25 cellular contexts compared by ENCODE assay signal in the genomic region with DNA sequence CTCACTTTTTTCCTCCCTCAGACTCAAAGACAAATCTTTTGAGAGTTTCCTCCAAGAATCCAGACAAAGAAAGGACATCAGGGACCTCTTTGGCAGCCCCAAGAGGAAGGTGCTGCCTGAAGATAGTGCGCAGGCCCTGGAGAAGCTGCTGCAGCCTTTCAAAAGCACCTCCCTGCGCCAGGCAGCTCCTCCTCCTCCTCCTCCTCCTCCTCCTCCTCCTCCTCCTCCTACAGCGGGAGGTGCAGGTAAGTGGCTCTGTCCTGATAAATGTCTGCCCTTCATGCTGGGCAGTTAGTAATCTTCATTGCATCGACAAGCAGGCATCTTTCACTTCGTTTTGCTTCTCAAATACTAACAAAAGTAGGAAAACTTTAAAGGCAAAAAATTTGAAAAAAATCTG.
DNase-seq lines count a peak whose midpoint lies in the region; ATAC-seq, FAIRE-seq and TF ChIP-seq lines count a peak whose summit lies in the region.
"Had no signal": no experiment of that assay in that cellular context is flagged by ENCODE, and none has a peak within 500 bp of the region (broad histone marks: within the 10 kb centered on the region; RNA-seq: fewer than 3 reads in every experiment).

No MANE protein-coding gene starts in this region.

- no peaks in the 10 kb centered on the region for H3K9me1 ChIP-seq in K562 (ENCODE audit: control insufficient read depth, insufficient read depth, low read length)

- TF ChIP-seq POLR2A in K562 (conservative IDR thresholded peaks at IDR 0.05) (no peak), upper lobe of left lung (IDR thresholded peaks at IDR 0.05) (no peak)

- no peaks in the 10 kb centered on the region for H4K20me1 ChIP-seq in K562 (replicated peaks; ENCODE audit: control insufficient read depth, insufficient read depth, low read length)
- H4K20me1 ChIP-seq: BLaER1 treated with 17β-estradiol and CSF1 and Interleukin-3, amounts not matched to agents 10 nM and 100 nM had no signal

- intact Hi-C loops in cardiac septum (cut with DNase I) = no loop called here
- intact Hi-C loops in Right ventricle myocardium superior (cut with DNase I) = no loop called here
- intact Hi-C loops in K562 (cut with micrococcal nuclease) = no loop called here

- WGBS in K562 (ENCODE audit: insufficient coverage, low coverage, missing lambda C conversion rate) = 4% methylated on average over 3 of the region's 5 CpGs
- WGBS in upper lobe of left lung, 2 donors = 85 to 86% methylated on average over 5 of the region's 5 CpGs

- peaks cover 6 to 10% of the 10 kb centered on the region in 2 experiments; a peak in 4 of 5 replicates for H3K4me1 ChIP-seq in K562 (replicated peaks in 1 of 2; ENCODE audit: control insufficient read depth in 2 of 2, insufficient read depth in 2 of 2, low read length in 2 of 2)
- H3K4me1 ChIP-seq in upper lobe of left lung = no peaks in the 10 kb centered on the region
- H3K4me1 ChIP-seq: A549, BE2C, HAP-1 had no signal

- POLR2A ChIA-PET in K562 (lab: Yijun Ruan, JAX) = no interaction called here

- no peak for TF ChIP-seq CTCF in K562 (IDR thresholded peaks at IDR 0.05 in 2 of 3, conservative IDR thresholded peaks at IDR 0.05 in 1 of 3; ENCODE audit: insufficient read depth in 2 of 3, low read depth in 1 of 3, low read length in 3 of 3)
- TF ChIP-seq CTCF in type B pancreatic cell (conservative IDR thresholded peaks at IDR 0.05) = no peak
- TF ChIP-seq CTCF in upper lobe of left lung (IDR thresholded peaks at IDR 0.05) = no peak

- no peak for ATAC-seq in Right ventricle myocardium superior (ENCODE audit: poor library complexity)
- peak; percentile 69 for ATAC-seq in K562
- ATAC-seq in upper lobe of left lung (ENCODE audit: low FRiP score in 2 of 2) = no peak
- ATAC-seq in GM21619 (IDR thresholded peaks at IDR 0.05; ENCODE audit: unreplicated experiment) = no peak
- ATAC-seq: A549, GM12878 had no signal

- no peak overlapping the region for H3K27ac Mint-ChIP-seq in type B pancreatic cell
- H3K27ac Mint-ChIP-seq: CD14-positive monocyte; CD4-positive, alpha-beta T cell had no signal

- BruUV-seq in K562 (replicated peaks; lab: Mats Ljungman, UMichigan) = no TSS peak

- no peaks in the 10 kb centered on the region for H3K9me3 Mint-ChIP-seq in type B pancreatic cell

- in situ Hi-C loops in K562 (cut with MboI) = no loop called here

- no peaks in the 10 kb centered on the region for H3K36me3 ChIP-seq in K562 (ENCODE audit: control insufficient read depth, insufficient read depth, low read length)
- peaks cover 0 to 8% (median 0%) of the 10 kb centered on the region in 4 donors for H3K36me3 ChIP-seq in upper lobe of left lung
- H3K36me3 ChIP-seq: BE2C; BLaER1 treated with 17β-estradiol and CSF1 and Interleukin-3, amounts not matched to agents 10 nM and 100 nM; HAP-1 had no signal

- CTCF ChIA-PET in K562 (lab: Yijun Ruan, JAX; ENCODE audit: low intra/inter-chr PET ratio) = no interaction called here

- no peak overlapping the region for H3K4me3 ChIP-seq in K562
- no peak overlapping the region for H3K4me3 ChIP-seq in upper lobe of left lung
- H3K4me3 ChIP-seq: A549; BLaER1 treated with 17β-estradiol and CSF1 and Interleukin-3, amounts not matched to agents 10 nM and 100 nM; GM12878; HAP-1 had no signal

- H3K4me2 ChIP-seq in K562 (ENCODE audit: insufficient read depth, low read length) = no peak overlapping the region
- H3K4me2 ChIP-seq: A549; BLaER1 treated with 17β-estradiol and CSF1 and Interleukin-3, amounts not matched to agents 10 nM and 100 nM had no signal

- H3K9me3 ChIP-seq in K562 (replicated peaks; ENCODE audit: control insufficient read depth, insufficient read depth, low read depth, low read length) = 0 out of 2 replicates have a peak, but pooled peaks cover 3% of the 10 kb centered on the region
- H3K9me3 ChIP-seq in upper lobe of left lung = peaks cover 0 to 12% (median 5%) of the 10 kb centered on the region in 4 donors
- H3K9me3 ChIP-seq: BE2C, HAP-1 had no signal

- no peaks in the 10 kb centered on the region for H3K27me3 ChIP-seq in K562 (ENCODE audit: control insufficient read depth in 2 of 2, insufficient read depth in 2 of 2, low read length in 2 of 2)
- no peaks in the 10 kb centered on the region for H3K27me3 ChIP-seq in upper lobe of left lung
- H3K27me3 ChIP-seq: BE2C; BLaER1 treated with 17β-estradiol and CSF1 and Interleukin-3, amounts not matched to agents 10 nM and 100 nM had no signal

- TF ChIP-seq RAD21 in K562 (CRISPR knock-in tag; conservative IDR thresholded peaks at IDR 0.05 in 1 of 2, IDR thresholded peaks at IDR 0.05 in 1 of 2) = no peak

- no peaks in the 10 kb centered on the region for H3K79me2 ChIP-seq in K562 (ENCODE audit: control insufficient read depth, insufficient read depth, low read length)

- 0 out of 2 replicates have a peak overlapping the region, but pooled peaks have one; percentile 12 for H2AFZ ChIP-seq in K562 (ENCODE audit: low read depth, low read length)

- H3K4me1 Mint-ChIP-seq in type B pancreatic cell (ENCODE audit: unreplicated experiment) = no peaks in the 10 kb centered on the region

- no peaks in the 10 kb centered on the region for H3K27me3 Mint-ChIP-seq in type B pancreatic cell
- H3K27me3 Mint-ChIP-seq: CD4-positive, alpha-beta T cell had no signal

- no peak overlapping the region for H3K4me3 Mint-ChIP-seq in type B pancreatic cell
- H3K4me3 Mint-ChIP-seq: CD14-positive monocyte; CD4-positive, alpha-beta T cell; CD8-positive, alpha-beta memory T cell had no signal

- FAIRE-seq in K562 (lab: Jason Lieb, UNC) = no peak
- FAIRE-seq: A549, D721Med, GM12878, GM19239, H54 had no signal

- H3K9ac ChIP-seq in K562 (ENCODE audit: insufficient read depth in 1 of 2, low read depth in 2 of 2, low read length in 2 of 2) = no peak overlapping the region
- H3K9ac ChIP-seq: BLaER1 treated with 17β-estradiol and CSF1 and Interleukin-3, amounts not matched to agents 10 nM and 100 nM had no signal

- H3K36me3 Mint-ChIP-seq in type B pancreatic cell = no peaks in the 10 kb centered on the region

- no peak for TF ChIP-seq EP300 in K562 (IDR thresholded peaks at IDR 0.05; ENCODE audit: low read length)
- no peak for TF ChIP-seq EP300 in upper lobe of left lung (IDR thresholded peaks at IDR 0.05)

- DNase-seq in cardiac septum (ENCODE audit: low spot score) = peak; percentile 46
- no peak for DNase-seq in Right ventricle myocardium superior
- DNase-seq in K562 (ENCODE audit: extremely low read depth in 1 of 4, low spot score in 3 of 4) = peak in 1 of 4 experiments; percentile 38
- peak; percentile 29 for DNase-seq in type B pancreatic cell (ENCODE audit: extremely low spot score, unreplicated experiment)
- no peak for DNase-seq in upper lobe of left lung
- DNase-seq: 8988T; ACHN; AML-193; BE2C; CD4-positive, alpha-beta T cell; CD8-positive, alpha-beta memory T cell; DMS 273 treated with DMSO at 0.1 percent for 48 hours; DMS79; EL; GDM1; GOT3 had no signal

- H3K27ac ChIP-seq in K562 (ENCODE audit: extremely low read depth, low read depth, low read length) = no peak overlapping the region
- H3K27ac ChIP-seq in upper lobe of left lung = no peak overlapping the region
- H3K27ac ChIP-seq: A549; BLaER1 treated with 17β-estradiol and CSF1 and Interleukin-3, amounts not matched to agents 10 nM and 100 nM had no signal

TF ChIP-seq in K562, 482 proteins besides CTCF, POLR2A, EP300 and RAD21:
- TF ChIP-seq, protein P1, sequence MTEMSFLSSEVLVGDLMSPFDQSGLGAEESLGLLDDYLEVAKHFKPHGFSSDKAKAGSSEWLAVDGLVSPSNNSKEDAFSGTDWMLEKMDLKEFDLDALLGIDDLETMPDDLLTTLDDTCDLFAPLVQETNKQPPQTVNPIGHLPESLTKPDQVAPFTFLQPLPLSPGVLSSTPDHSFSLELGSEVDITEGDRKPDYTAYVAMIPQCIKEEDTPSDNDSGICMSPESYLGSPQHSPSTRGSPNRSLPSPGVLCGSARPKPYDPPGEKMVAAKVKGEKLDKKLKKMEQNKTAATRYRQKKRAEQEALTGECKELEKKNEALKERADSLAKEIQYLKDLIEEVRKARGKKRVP (CRISPR knock-in tag; IDR thresholded peaks at IDR 0.05) = no peak
- TF ChIP-seq ZNF263 (CRISPR knock-in tag; IDR thresholded peaks at IDR 0.05; ENCODE audit: borderline replicate concordance) (peak; percentile 93), SIN3A (IDR thresholded peaks at IDR 0.05; ENCODE audit: borderline replicate concordance in 2 of 2, control insufficient read depth in 1 of 2, low read depth in 2 of 2, low read length in 2 of 2) (no peak), LARP7 (IDR thresholded peaks at IDR 0.05) (no peak), TAL1 (IDR thresholded peaks at IDR 0.05) (no peak), NRF1 (conservative IDR thresholded peaks at IDR 0.05 in 1 of 2, IDR thresholded peaks at IDR 0.05 in 1 of 2) (peak; percentile 37 to 50; a peak in 2 of 4 replicates)

Comparison
In these comparisons a context has a peak if more than half of its experiments do, and no peak if none do; other contexts are left out.
1. DNase-seq: peak in cardiac septum (single experiment) and type B pancreatic cell (single experiment); none in Right ventricle myocardium superior (single experiment) and upper lobe of left lung (0 of 2).